In genomic region chr6:40693767-40694166, GRCh38 we compare ENCODE assay signal across 8 cellular contexts.
"Had no signal": no experiment of that assay in that cellular context is flagged by ENCODE, and none has a peak within 500 bp of the region (broad histone marks: within the 10 kb centered on the region; RNA-seq: fewer than 3 reads in every experiment).

No MANE protein-coding gene starts in this region.

- H3K4me1 Mint-ChIP-seq: GM23338 had no signal

- FAIRE-seq: H1, H54, HepG2 had no signal

- H3K4me3 Mint-ChIP-seq: GM23338, H9, IgD-negative memory B cell had no signal

- DNase-seq: H9, HCEC 1CT, KBM-7 had no signal

- H3K36me3 Mint-ChIP-seq: IgD-negative memory B cell had no signal

- H3K9me3 Mint-ChIP-seq: GM23338, H9, IgD-negative memory B cell had no signal

- ATAC-seq: GM23338, HepG2 had no signal

- H3K27ac Mint-ChIP-seq: GM23338, IgD-negative memory B cell had no signal
